Comparison of ENCODE assay signal across 21 cellular contexts in genomic region chr2:239734436-239735005, GRCh38.
A peak's percentile ranks its signal among the peaks of the same experiment; 100 is the strongest.
DNase-seq lines count a peak whose midpoint lies in the region; ATAC-seq and TF ChIP-seq lines count a peak whose summit lies in the region.
"Had no signal": no experiment of that assay in that cellular context is flagged by ENCODE, and none has a peak within 500 bp of the region (broad histone marks: within the 10 kb centered on the region; RNA-seq: fewer than 3 reads in every experiment).

No MANE protein-coding gene starts in this region.

- H3K79me2 ChIP-seq in DND-41 (ENCODE audit: insufficient read depth, low read length) (no peaks in the 10 kb centered on the region), neural progenitor cell (ENCODE audit: low read depth) (no peaks in the 10 kb centered on the region)

- H2AFZ ChIP-seq in DND-41 (ENCODE audit: low read depth, low read length) (no peak overlapping the region), neural progenitor cell (replicated peaks) (no peak overlapping the region)
- H2AFZ ChIP-seq: GM23338 had no signal

- no peaks in the 10 kb centered on the region for H3K4me1 ChIP-seq in DND-41 (ENCODE audit: insufficient read depth, low read length)
- no peaks in the 10 kb centered on the region for H3K4me1 ChIP-seq in HUES64 (ENCODE audit: insufficient read depth, low read length)
- H3K4me1 ChIP-seq in neural progenitor cell: peaks cover 10% of the 10 kb centered on the region
- H3K4me1 ChIP-seq in BE2C: no peaks in the 10 kb centered on the region
- no peaks in the 10 kb centered on the region for H3K4me1 ChIP-seq in A673 (ENCODE audit: insufficient read depth, low read length, poor library complexity, severe bottlenecking)

- no peak for TF ChIP-seq CTCF in DND-41 (IDR thresholded peaks at IDR 0.05; ENCODE audit: borderline replicate concordance, extremely low read depth, low read length, poor library complexity, severe bottlenecking)
- TF ChIP-seq CTCF in neural progenitor cell (IDR thresholded peaks at IDR 0.05): no peak
- no peak for TF ChIP-seq CTCF in BE2C (IDR thresholded peaks at IDR 0.05; ENCODE audit: low read depth, low read length)
- no peak for TF ChIP-seq CTCF in A673 (conservative IDR thresholded peaks at IDR 0.05; ENCODE audit: low read depth, low read length)

- H3K27me3 ChIP-seq in DND-41 (ENCODE audit: insufficient read depth, low read length, poor library complexity): no peaks in the 10 kb centered on the region
- no peaks in the 10 kb centered on the region for H3K27me3 ChIP-seq in HUES64 (ENCODE audit: insufficient read depth, low read length)
- no peaks in the 10 kb centered on the region for H3K27me3 ChIP-seq in neural progenitor cell
- 0 out of 2 replicates have a peak, but pooled peaks cover 2% of the 10 kb centered on the region for H3K27me3 ChIP-seq in BE2C
- peaks cover 8% of the 10 kb centered on the region for H3K27me3 ChIP-seq in A673 (replicated peaks; ENCODE audit: insufficient read depth, low read depth, low read length, poor library complexity)

- H3K4me2 ChIP-seq in DND-41 (ENCODE audit: insufficient read depth, low read length) (no peak overlapping the region), neural progenitor cell (peak overlapping the region; percentile 15)
- H3K4me2 ChIP-seq: GM23338, KMS-11 had no signal

- intact Hi-C loops in A673 (cut with micrococcal nuclease; ENCODE audit: unreplicated experiment): no loop called here

- no peak overlapping the region for H3K27ac Mint-ChIP-seq in neural progenitor cell
- no peak overlapping the region for H3K27ac Mint-ChIP-seq in stimulated activated memory B cell treated with anti-CD40 and anti-IgM and Interleukin-4, amounts not matched to agents 10 μg/mL and 1 μg/mL and 100 μg/mL, for 72 hours
- no peak overlapping the region for H3K27ac Mint-ChIP-seq in activated CD8-positive, alpha-beta T cell treated with anti-CD3 and anti-CD28 coated beads, Interleukin-2, amount 10 ng/mL, durations not matched to agents 7 days and 5 days
- H3K27ac Mint-ChIP-seq: B cell, GM23338, H9, IgD-negative memory B cell had no signal

- no peak overlapping the region for H3K4me3 Mint-ChIP-seq in neural progenitor cell
- H3K4me3 Mint-ChIP-seq in stimulated activated memory B cell treated with anti-CD40 and anti-IgM and Interleukin-4, amounts not matched to agents 10 μg/mL and 1 μg/mL and 100 μg/mL, for 72 hours: no peak overlapping the region
- no peak overlapping the region for H3K4me3 Mint-ChIP-seq in activated CD8-positive, alpha-beta T cell treated with anti-CD3 and anti-CD28 coated beads, Interleukin-2, amount 10 ng/mL, durations not matched to agents 7 days and 5 days
- H3K4me3 Mint-ChIP-seq: B cell, GM23338, H9, IgD-negative memory B cell had no signal

- DNase-seq in DND-41 (no peak), neural progenitor cell (ENCODE audit: low spot score) (no peak), BE2C (no peak), A673 (ENCODE audit: low spot score) (no peak)
- DNase-seq in activated CD8-positive, alpha-beta T cell treated with anti-CD3 and anti-CD28 coated beads, Interleukin-2, amount 10 ng/mL, durations not matched to agents 7 days and 5 days: no peak
- DNase-seq: Calu3, MM.1S, NCI-H1048, NCI-H1694, NCI-H2029 treated with DMSO at 0.1 percent for 48 hours, NCI-H446 treated with DMSO at 0.1 percent for 48 hours, RPMI8226, SIG-M5 had no signal

- H3K4me3 ChIP-seq in DND-41 (ENCODE audit: low read depth in 1 of 2, low read length in 2 of 2) (no peak overlapping the region), HUES64 (ENCODE audit: low read length) (no peak overlapping the region), neural progenitor cell (no peak overlapping the region), BE2C (ENCODE audit: low read depth, low read length) (no peak overlapping the region), A673 (ENCODE audit: low read depth, low read length, poor library complexity, severe bottlenecking) (no peak overlapping the region)
- H3K4me3 ChIP-seq: GM23338, SK-N-MC had no signal

- H4K20me1 ChIP-seq in DND-41 (ENCODE audit: insufficient read depth, low read length) (no peaks in the 10 kb centered on the region), neural progenitor cell (ENCODE audit: low read depth) (no peaks in the 10 kb centered on the region)

- peaks cover 10% of the 10 kb centered on the region for H3K9me3 ChIP-seq in DND-41 (ENCODE audit: insufficient read depth, low read length, severe bottlenecking)
- no peaks in the 10 kb centered on the region for H3K9me3 ChIP-seq in HUES64 (ENCODE audit: insufficient read depth, low read depth, low read length)
- H3K9me3 ChIP-seq in neural progenitor cell (ENCODE audit: low read depth): no peaks in the 10 kb centered on the region
- H3K9me3 ChIP-seq in BE2C: no peaks in the 10 kb centered on the region
- H3K9me3 ChIP-seq in A673 (ENCODE audit: low read depth, low read length, poor library complexity, severe bottlenecking): no peaks in the 10 kb centered on the region

- WGBS in HUES64: 67% methylated on average over 8 of the region's 8 CpGs

- no peaks in the 10 kb centered on the region for H3K9me3 Mint-ChIP-seq in neural progenitor cell
- peaks cover 5% of the 10 kb centered on the region for H3K9me3 Mint-ChIP-seq in stimulated activated memory B cell treated with anti-CD40 and anti-IgM and Interleukin-4, amounts not matched to agents 10 μg/mL and 1 μg/mL and 100 μg/mL, for 72 hours
- peaks cover 7% of the 10 kb centered on the region for H3K9me3 Mint-ChIP-seq in activated CD8-positive, alpha-beta T cell treated with anti-CD3 and anti-CD28 coated beads, Interleukin-2, amount 10 ng/mL, durations not matched to agents 7 days and 5 days (ENCODE audit: insufficient read depth)
- H3K9me3 Mint-ChIP-seq: GM23338, H9 had no signal

- peaks cover 9% of the 10 kb centered on the region for H3K4me1 Mint-ChIP-seq in neural progenitor cell
- no peaks in the 10 kb centered on the region for H3K4me1 Mint-ChIP-seq in stimulated activated memory B cell treated with anti-CD40 and anti-IgM and Interleukin-4, amounts not matched to agents 10 μg/mL and 1 μg/mL and 100 μg/mL, for 72 hours
- no peaks in the 10 kb centered on the region for H3K4me1 Mint-ChIP-seq in activated CD8-positive, alpha-beta T cell treated with anti-CD3 and anti-CD28 coated beads, Interleukin-2, amount 10 ng/mL, durations not matched to agents 7 days and 5 days (ENCODE audit: low read depth)
- H3K4me1 Mint-ChIP-seq: B cell, IgD-negative memory B cell had no signal

- H3F3A ChIP-seq in neural progenitor cell (ENCODE audit: low read depth): no peaks in the 10 kb centered on the region

- CTCF ChIA-PET in A673 (lab: Charles Lee): no interaction called here
- CTCF ChIA-PET in activated CD8-positive, alpha-beta T cell treated with anti-CD3 and anti-CD28 coated beads, Interleukin-2, amount 10 ng/mL, durations not matched to agents 7 days and 5 days (lab: Charles Lee): no interaction called here

- H3K27ac ChIP-seq in DND-41 (ENCODE audit: low read length): 0 out of 2 replicates have a peak overlapping the region, but pooled peaks have one; percentile 22
- peak overlapping the region; percentile 18; the same call in 1 of the 2 replicates for H3K27ac ChIP-seq in HUES64 (ENCODE audit: low read depth, low read length)
- H3K27ac ChIP-seq in neural progenitor cell: no peak overlapping the region
- no peak overlapping the region for H3K27ac ChIP-seq in A673 (ENCODE audit: low read depth, low read length, poor library complexity, severe bottlenecking)
- H3K27ac ChIP-seq: KMS-11, SK-N-MC had no signal

- no peak for ATAC-seq in DND-41 (ENCODE audit: insufficient read depth, low read depth)
- peak; percentile 38 for ATAC-seq in stimulated activated memory B cell treated with anti-CD40 and anti-IgM and Interleukin-4, amounts not matched to agents 10 μg/mL and 1 μg/mL and 100 μg/mL, for 72 hours
- no peak for ATAC-seq in activated CD8-positive, alpha-beta T cell treated with anti-CD3 and anti-CD28 coated beads, Interleukin-2, amount 10 ng/mL, durations not matched to agents 7 days and 5 days

- H3K27me3 Mint-ChIP-seq in neural progenitor cell (ENCODE audit: insufficient read depth, low read depth): peaks cover 3% of the 10 kb centered on the region
- peaks cover 38% of the 10 kb centered on the region for H3K27me3 Mint-ChIP-seq in stimulated activated memory B cell treated with anti-CD40 and anti-IgM and Interleukin-4, amounts not matched to agents 10 μg/mL and 1 μg/mL and 100 μg/mL, for 72 hours
- H3K27me3 Mint-ChIP-seq in activated CD8-positive, alpha-beta T cell treated with anti-CD3 and anti-CD28 coated beads, Interleukin-2, amount 10 ng/mL, durations not matched to agents 7 days and 5 days (ENCODE audit: low read depth): no peaks in the 10 kb centered on the region
- H3K27me3 Mint-ChIP-seq: B cell, IgD-negative memory B cell had no signal

- POLR2A ChIA-PET in A673 (lab: Charles Lee; ENCODE audit: low non-redundant PET): no interaction called here
- POLR2A ChIA-PET in activated CD8-positive, alpha-beta T cell treated with anti-CD3 and anti-CD28 coated beads, Interleukin-2, amount 10 ng/mL, durations not matched to agents 7 days and 5 days (lab: Charles Lee): no interaction called here

- H3K36me3 Mint-ChIP-seq in neural progenitor cell: no peaks in the 10 kb centered on the region
- H3K36me3 Mint-ChIP-seq in stimulated activated memory B cell treated with anti-CD40 and anti-IgM and Interleukin-4, amounts not matched to agents 10 μg/mL and 1 μg/mL and 100 μg/mL, for 72 hours: no peaks in the 10 kb centered on the region
- no peaks in the 10 kb centered on the region for H3K36me3 Mint-ChIP-seq in activated CD8-positive, alpha-beta T cell treated with anti-CD3 and anti-CD28 coated beads, Interleukin-2, amount 10 ng/mL, durations not matched to agents 7 days and 5 days (ENCODE audit: low read depth)
- H3K36me3 Mint-ChIP-seq: IgD-negative memory B cell had no signal

- H3K9ac ChIP-seq in DND-41 (ENCODE audit: low read depth, low read length): no peak overlapping the region
- H3K9ac ChIP-seq in HUES64 (ENCODE audit: low read depth, low read length): no peak overlapping the region
- no peak overlapping the region for H3K9ac ChIP-seq in neural progenitor cell
- H3K9ac ChIP-seq: KMS-11 had no signal

- no TSS peak for BruUV-seq in A673 (replicated peaks; lab: Mats Ljungman, UMichigan)

- H3K36me3 ChIP-seq in DND-41 (ENCODE audit: insufficient read depth, low read length) (no peaks in the 10 kb centered on the region), HUES64 (ENCODE audit: insufficient read depth, low read length) (no peaks in the 10 kb centered on the region), neural progenitor cell (no peaks in the 10 kb centered on the region), BE2C (no peaks in the 10 kb centered on the region), A673 (ENCODE audit: insufficient read depth, low read length, poor library complexity, severe bottlenecking) (no peaks in the 10 kb centered on the region)

Comparison
In these comparisons a context has a peak if more than half of its experiments do, and no peak if none do; other contexts are left out.
1. H3K27ac ChIP-seq: peak in DND-41 (single experiment) and HUES64 (single experiment); none in neural progenitor cell (single experiment) and A673 (single experiment).